ENCODE assay signal across 18 cellular contexts in genomic region chr11:557328-558132, GRCh38. TPM values are rescaled to one million over a fixed set of nuclear protein-coding genes. Genes with fewer than 3 reads are reported as not detected.
DNase-seq lines count a peak whose midpoint lies in the region; ATAC-seq lines count a peak whose summit lies in the region.
"Had no signal": no experiment of that assay in that cellular context is flagged by ENCODE, and none has a peak within 500 bp of the region (broad histone marks: within the 10 kb centered on the region; RNA-seq: fewer than 3 reads in every experiment).

No MANE protein-coding gene starts in this region.

- no peaks in the 10 kb centered on the region for H3K36me3 Mint-ChIP-seq in activated naive CD8-positive, alpha-beta T cell treated with anti-CD3 and anti-CD28 coated beads, Interleukin-2, amount 10 ng/mL, durations not matched to agents 7 days and 5 days
- no peaks in the 10 kb centered on the region for H3K36me3 Mint-ChIP-seq in activated naive CD8-positive, alpha-beta T cell treated with anti-CD3 and anti-CD28 coated beads for 36 hours
- H3K36me3 Mint-ChIP-seq in activated T-helper 17 cell treated with anti-CD3 and anti-CD28 coated beads, Interleukin-2, amount 50 U/mL, for 72 hours (ENCODE audit: low read depth) = peaks cover 6% of the 10 kb centered on the region
- peaks cover 16% of the 10 kb centered on the region for H3K36me3 Mint-ChIP-seq in stimulated activated effector memory CD8-positive, alpha-beta T cell treated with anti-CD3 and anti-CD28 coated beads, Interleukin-12 subunit alpha, Interleukin-12 subunit beta, amount 100 ng/mL, for 72 hours
- H3K36me3 Mint-ChIP-seq: memory B cell; stimulated activated memory B cell treated with anti-CD40 and anti-IgM and Interleukin-4, amounts not matched to agents 10 μg/mL and 1 μg/mL and 100 μg/mL, for 72 hours had no signal

- peaks cover 10% of the 10 kb centered on the region for H3K4me1 Mint-ChIP-seq in activated naive CD8-positive, alpha-beta T cell treated with anti-CD3 and anti-CD28 coated beads, Interleukin-2, amount 10 ng/mL, durations not matched to agents 7 days and 5 days
- peaks cover 9% of the 10 kb centered on the region for H3K4me1 Mint-ChIP-seq in activated naive CD8-positive, alpha-beta T cell treated with anti-CD3 and anti-CD28 coated beads for 36 hours
- H3K4me1 Mint-ChIP-seq in activated T-helper 17 cell treated with anti-CD3 and anti-CD28 coated beads, Interleukin-2, amount 50 U/mL, for 72 hours = no peaks in the 10 kb centered on the region
- H3K4me1 Mint-ChIP-seq in stimulated activated effector memory CD8-positive, alpha-beta T cell treated with anti-CD3 and anti-CD28 coated beads, Interleukin-12 subunit alpha, Interleukin-12 subunit beta, amount 100 ng/mL, for 72 hours = peaks cover 15% of the 10 kb centered on the region

- H3K4me3 Mint-ChIP-seq in activated naive CD8-positive, alpha-beta T cell treated with anti-CD3 and anti-CD28 coated beads, Interleukin-2, amount 10 ng/mL, durations not matched to agents 7 days and 5 days = no peak overlapping the region
- no peak overlapping the region for H3K4me3 Mint-ChIP-seq in activated naive CD8-positive, alpha-beta T cell treated with anti-CD3 and anti-CD28 coated beads for 36 hours
- H3K4me3 Mint-ChIP-seq in activated T-helper 17 cell treated with anti-CD3 and anti-CD28 coated beads, Interleukin-2, amount 50 U/mL, for 72 hours = peak overlapping the region; percentile 20
- H3K4me3 Mint-ChIP-seq in stimulated activated effector memory CD8-positive, alpha-beta T cell treated with anti-CD3 and anti-CD28 coated beads, Interleukin-12 subunit alpha, Interleukin-12 subunit beta, amount 100 ng/mL, for 72 hours = peak overlapping the region; percentile 42
- H3K4me3 Mint-ChIP-seq: stimulated activated memory B cell treated with anti-CD40 and anti-IgM and Interleukin-4, amounts not matched to agents 10 μg/mL and 1 μg/mL and 100 μg/mL, for 72 hours had no signal

- no peak for ATAC-seq in activated naive CD8-positive, alpha-beta T cell treated with anti-CD3 and anti-CD28 coated beads, Interleukin-2, amount 10 ng/mL, durations not matched to agents 7 days and 5 days (ENCODE audit: low read depth)
- ATAC-seq in activated T-helper 17 cell treated with anti-CD3 and anti-CD28 coated beads, Interleukin-2, amount 50 U/mL, for 72 hours (replicated peaks) = no peak
- ATAC-seq in stimulated activated effector memory CD8-positive, alpha-beta T cell treated with anti-CD3 and anti-CD28 coated beads, Interleukin-12 subunit alpha, Interleukin-12 subunit beta, amount 100 ng/mL, for 72 hours = no peak
- ATAC-seq: A549; stimulated activated memory B cell treated with anti-CD40 and anti-IgM and Interleukin-4, amounts not matched to agents 10 μg/mL and 1 μg/mL and 100 μg/mL, for 72 hours had no signal

- DNase-seq in activated naive CD8-positive, alpha-beta T cell treated with anti-CD3 and anti-CD28 coated beads, Interleukin-2, amount 10 ng/mL, durations not matched to agents 7 days and 5 days = peak; percentile 39
- DNase-seq in activated naive CD8-positive, alpha-beta T cell treated with anti-CD3 and anti-CD28 coated beads for 36 hours = no peak
- peak in 1 of 2 donors; percentile 56 for DNase-seq in stimulated activated effector memory CD8-positive, alpha-beta T cell treated with anti-CD3 and anti-CD28 coated beads, Interleukin-12 subunit alpha, Interleukin-12 subunit beta, amount 100 ng/mL, for 72 hours (ENCODE audit: low spot score in 2 of 2)
- no peak for DNase-seq in head of caudate nucleus
- no peak for DNase-seq in DMS79 treated with DMSO at 0.1 percent for 48 hours (lab: John Stamatoyannopoulos, UW)
- DNase-seq: activated CD4-positive, alpha-beta T cell treated with anti-CD3 and anti-CD28 coated beads for 4 hours; activated effector memory CD4-positive, alpha-beta T cell treated with anti-CD3 and anti-CD28 coated beads, Interleukin-2, amount 50 U/mL, for 16 hours; adrenal gland; GF-D8; MG63; NCI-H1436; NCI-H526 treated with DMSO at 0.1 percent for 48 hours; posterior cingulate gyrus; testis had no signal

- no peak overlapping the region for H3K27ac Mint-ChIP-seq in activated naive CD8-positive, alpha-beta T cell treated with anti-CD3 and anti-CD28 coated beads, Interleukin-2, amount 10 ng/mL, durations not matched to agents 7 days and 5 days
- H3K27ac Mint-ChIP-seq in activated naive CD8-positive, alpha-beta T cell treated with anti-CD3 and anti-CD28 coated beads for 36 hours = no peak overlapping the region
- no peak overlapping the region for H3K27ac Mint-ChIP-seq in activated T-helper 17 cell treated with anti-CD3 and anti-CD28 coated beads, Interleukin-2, amount 50 U/mL, for 72 hours
- H3K27ac Mint-ChIP-seq in stimulated activated effector memory CD8-positive, alpha-beta T cell treated with anti-CD3 and anti-CD28 coated beads, Interleukin-12 subunit alpha, Interleukin-12 subunit beta, amount 100 ng/mL, for 72 hours = no peak overlapping the region
- H3K27ac Mint-ChIP-seq: memory B cell; stimulated activated memory B cell treated with anti-CD40 and anti-IgM and Interleukin-4, amounts not matched to agents 10 μg/mL and 1 μg/mL and 100 μg/mL, for 72 hours had no signal

- POLR2A ChIA-PET in activated naive CD8-positive, alpha-beta T cell treated with anti-CD3 and anti-CD28 coated beads, Interleukin-2, amount 10 ng/mL, durations not matched to agents 7 days and 5 days (lab: Charles Lee) = interaction anchor here (1.2 to 4.2 kb wide), 5 partner anchors 11 to 165 kb away, joined by 3 to 26 read pairs (median 8); partner anchors contain the start of gene IRF7

- intact Hi-C loops in head of caudate nucleus (cut with DNase I) = no loop called here

- H3K9me3 Mint-ChIP-seq in activated naive CD8-positive, alpha-beta T cell treated with anti-CD3 and anti-CD28 coated beads, Interleukin-2, amount 10 ng/mL, durations not matched to agents 7 days and 5 days = no peaks in the 10 kb centered on the region
- H3K9me3 Mint-ChIP-seq in activated naive CD8-positive, alpha-beta T cell treated with anti-CD3 and anti-CD28 coated beads for 36 hours = no peaks in the 10 kb centered on the region
- no peaks in the 10 kb centered on the region for H3K9me3 Mint-ChIP-seq in activated T-helper 17 cell treated with anti-CD3 and anti-CD28 coated beads, Interleukin-2, amount 50 U/mL, for 72 hours
- no peaks in the 10 kb centered on the region for H3K9me3 Mint-ChIP-seq in stimulated activated effector memory CD8-positive, alpha-beta T cell treated with anti-CD3 and anti-CD28 coated beads, Interleukin-12 subunit alpha, Interleukin-12 subunit beta, amount 100 ng/mL, for 72 hours
- H3K9me3 Mint-ChIP-seq: memory B cell; stimulated activated memory B cell treated with anti-CD40 and anti-IgM and Interleukin-4, amounts not matched to agents 10 μg/mL and 1 μg/mL and 100 μg/mL, for 72 hours had no signal

- peaks cover 18% of the 10 kb centered on the region for H3K27me3 Mint-ChIP-seq in activated naive CD8-positive, alpha-beta T cell treated with anti-CD3 and anti-CD28 coated beads, Interleukin-2, amount 10 ng/mL, durations not matched to agents 7 days and 5 days
- H3K27me3 Mint-ChIP-seq in activated naive CD8-positive, alpha-beta T cell treated with anti-CD3 and anti-CD28 coated beads for 36 hours = peaks cover 5% of the 10 kb centered on the region
- H3K27me3 Mint-ChIP-seq in activated T-helper 17 cell treated with anti-CD3 and anti-CD28 coated beads, Interleukin-2, amount 50 U/mL, for 72 hours = no peaks in the 10 kb centered on the region
- H3K27me3 Mint-ChIP-seq: memory B cell; stimulated activated memory B cell treated with anti-CD40 and anti-IgM and Interleukin-4, amounts not matched to agents 10 μg/mL and 1 μg/mL and 100 μg/mL, for 72 hours had no signal

RNA-seq across cellular contexts. Expression of gene LMNTD2, which starts 3.0 kb away (rescaled TPM):
- 1 to 10 TPM; 2.5 to 2.7 TPM for total RNA-seq in activated naive CD8-positive, alpha-beta T cell treated with anti-CD3 and anti-CD28 coated beads, Interleukin-2, amount 10 ng/mL, durations not matched to agents 7 days and 5 days
- 1 to 10 TPM; 1.2 to 1.3 TPM for total RNA-seq in activated naive CD8-positive, alpha-beta T cell treated with anti-CD3 and anti-CD28 coated beads for 36 hours
- total RNA-seq in activated T-helper 17 cell treated with anti-CD3 and anti-CD28 coated beads, Interleukin-2, amount 50 U/mL, for 72 hours = 1 to 10 TPM; 2.7 to 6.6 TPM

RNA-seq across cellular contexts. Expression of gene RASSF7, which starts 3.2 kb away (rescaled TPM):
- 10 to 100 TPM; 36.5 to 41.0 TPM for total RNA-seq in activated naive CD8-positive, alpha-beta T cell treated with anti-CD3 and anti-CD28 coated beads, Interleukin-2, amount 10 ng/mL, durations not matched to agents 7 days and 5 days
- total RNA-seq in activated naive CD8-positive, alpha-beta T cell treated with anti-CD3 and anti-CD28 coated beads for 36 hours = 10 to 100 TPM in 1 of 2 experiments, 1 to 10 TPM in 1; 9.8 to 11.5 TPM
- 10 to 100 TPM; 22.7 to 37.7 TPM for total RNA-seq in activated T-helper 17 cell treated with anti-CD3 and anti-CD28 coated beads, Interleukin-2, amount 50 U/mL, for 72 hours

RNA-seq across cellular contexts. Expression of gene PHRF1, which starts 18.7 kb away (rescaled TPM):
- total RNA-seq in activated naive CD8-positive, alpha-beta T cell treated with anti-CD3 and anti-CD28 coated beads, Interleukin-2, amount 10 ng/mL, durations not matched to agents 7 days and 5 days = 10 to 100 TPM; 55.4 to 58.9 TPM
- total RNA-seq in activated naive CD8-positive, alpha-beta T cell treated with anti-CD3 and anti-CD28 coated beads for 36 hours = 10 to 100 TPM; 42.3 to 44.3 TPM
- 10 to 100 TPM; 37.8 to 55.6 TPM for total RNA-seq in activated T-helper 17 cell treated with anti-CD3 and anti-CD28 coated beads, Interleukin-2, amount 50 U/mL, for 72 hours

RNA-seq across cellular contexts. Expression of gene LRRC56, which starts 20.2 kb away (rescaled TPM):
- total RNA-seq in activated naive CD8-positive, alpha-beta T cell treated with anti-CD3 and anti-CD28 coated beads, Interleukin-2, amount 10 ng/mL, durations not matched to agents 7 days and 5 days = 1 to 10 TPM; 4.3 to 4.7 TPM
- total RNA-seq in activated naive CD8-positive, alpha-beta T cell treated with anti-CD3 and anti-CD28 coated beads for 36 hours = 1 to 10 TPM; 1.4 to 2.2 TPM
- total RNA-seq in activated T-helper 17 cell treated with anti-CD3 and anti-CD28 coated beads, Interleukin-2, amount 50 U/mL, for 72 hours = 1 to 10 TPM; 1.1 to 4.4 TPM

RNA-seq across cellular contexts. Expression of gene HRAS, which starts 22.2 kb away (rescaled TPM):
- 10 to 100 TPM; 47.6 to 49.9 TPM for total RNA-seq in activated naive CD8-positive, alpha-beta T cell treated with anti-CD3 and anti-CD28 coated beads, Interleukin-2, amount 10 ng/mL, durations not matched to agents 7 days and 5 days
- total RNA-seq in activated naive CD8-positive, alpha-beta T cell treated with anti-CD3 and anti-CD28 coated beads for 36 hours = 10 to 100 TPM; 46.0 to 48.7 TPM
- 10 to 100 TPM; 29.5 to 73.2 TPM for total RNA-seq in activated T-helper 17 cell treated with anti-CD3 and anti-CD28 coated beads, Interleukin-2, amount 50 U/mL, for 72 hours

Comparison
In these comparisons a context has a peak if more than half of its experiments do, and no peak if none do; other contexts are left out.
1. H3K4me3 Mint-ChIP-seq: peak in activated T-helper 17 cell treated with anti-CD3 and anti-CD28 coated beads, Interleukin-2, amount 50 U/mL, for 72 hours (single experiment) and stimulated activated effector memory CD8-positive, alpha-beta T cell treated with anti-CD3 and anti-CD28 coated beads, Interleukin-12 subunit alpha, Interleukin-12 subunit beta, amount 100 ng/mL, for 72 hours (single experiment); none in activated naive CD8-positive, alpha-beta T cell treated with anti-CD3 and anti-CD28 coated beads, Interleukin-2, amount 10 ng/mL, durations not matched to agents 7 days and 5 days (single experiment) and activated naive CD8-positive, alpha-beta T cell treated with anti-CD3 and anti-CD28 coated beads for 36 hours (single experiment).